Comparison of ENCODE assay signal across 2 cellular contexts in the genomic region with DNA sequence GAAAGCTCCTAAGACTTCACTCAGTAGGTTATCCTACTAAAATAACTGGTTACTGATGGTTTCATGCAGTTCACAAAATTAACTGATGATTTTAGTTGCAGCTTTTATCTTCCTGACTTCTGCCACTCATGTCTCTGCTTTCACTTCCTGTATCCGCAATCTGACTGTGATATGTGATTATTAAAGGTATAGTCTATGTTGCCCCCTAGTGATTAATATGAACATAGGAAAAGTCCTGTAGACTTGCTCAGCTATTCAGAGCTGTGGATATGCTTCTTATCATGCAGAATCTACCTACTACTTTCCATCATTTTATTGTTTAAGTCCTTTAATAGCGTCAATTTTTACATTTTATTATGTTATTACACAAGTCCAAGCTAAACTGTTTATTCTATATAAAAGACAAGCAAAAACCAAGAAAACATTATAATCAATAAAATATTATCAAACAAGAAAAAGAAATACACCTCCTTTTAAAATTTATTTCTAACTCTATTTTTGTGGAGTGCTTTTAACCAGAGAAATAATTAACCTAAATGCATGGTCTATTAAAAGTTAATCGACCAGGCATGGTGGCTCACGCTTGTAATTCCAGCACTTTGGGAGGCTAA.
TF ChIP-seq lines count a peak whose summit lies in the region.

No MANE protein-coding gene starts in this region.

TF ChIP-seq in Ishikawa, 13 proteins besides CTCF, POLR2A, EP300 and RAD21:
- TF ChIP-seq ZBTB7A (IDR thresholded peaks at IDR 0.05; ENCODE audit: low read depth) (no peak), EGR1 (IDR thresholded peaks at IDR 0.05) (no peak), NFIC (IDR thresholded peaks at IDR 0.05) (no peak), YY1 (IDR thresholded peaks at IDR 0.05; ENCODE audit: low read depth) (no peak), TAF1 (IDR thresholded peaks at IDR 0.05; ENCODE audit: low read depth) (no peak), FOXM1 (IDR thresholded peaks at IDR 0.05; ENCODE audit: borderline replicate concordance, low read depth) (no peak), TCF12 (IDR thresholded peaks at IDR 0.05; ENCODE audit: low read depth) (no peak), CREB1 (IDR thresholded peaks at IDR 0.05; ENCODE audit: low read depth) (no peak), TEAD4 (IDR thresholded peaks at IDR 0.05) (no peak)
- TF ChIP-seq, protein P1, sequence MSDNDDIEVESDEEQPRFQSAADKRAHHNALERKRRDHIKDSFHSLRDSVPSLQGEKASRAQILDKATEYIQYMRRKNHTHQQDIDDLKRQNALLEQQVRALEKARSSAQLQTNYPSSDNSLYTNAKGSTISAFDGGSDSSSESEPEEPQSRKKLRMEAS (IDR thresholded peaks at IDR 0.05): no peak

TF ChIP-seq in H1, 55 proteins besides CTCF, POLR2A, EP300 and RAD21:
- TF ChIP-seq, protein P2, sequence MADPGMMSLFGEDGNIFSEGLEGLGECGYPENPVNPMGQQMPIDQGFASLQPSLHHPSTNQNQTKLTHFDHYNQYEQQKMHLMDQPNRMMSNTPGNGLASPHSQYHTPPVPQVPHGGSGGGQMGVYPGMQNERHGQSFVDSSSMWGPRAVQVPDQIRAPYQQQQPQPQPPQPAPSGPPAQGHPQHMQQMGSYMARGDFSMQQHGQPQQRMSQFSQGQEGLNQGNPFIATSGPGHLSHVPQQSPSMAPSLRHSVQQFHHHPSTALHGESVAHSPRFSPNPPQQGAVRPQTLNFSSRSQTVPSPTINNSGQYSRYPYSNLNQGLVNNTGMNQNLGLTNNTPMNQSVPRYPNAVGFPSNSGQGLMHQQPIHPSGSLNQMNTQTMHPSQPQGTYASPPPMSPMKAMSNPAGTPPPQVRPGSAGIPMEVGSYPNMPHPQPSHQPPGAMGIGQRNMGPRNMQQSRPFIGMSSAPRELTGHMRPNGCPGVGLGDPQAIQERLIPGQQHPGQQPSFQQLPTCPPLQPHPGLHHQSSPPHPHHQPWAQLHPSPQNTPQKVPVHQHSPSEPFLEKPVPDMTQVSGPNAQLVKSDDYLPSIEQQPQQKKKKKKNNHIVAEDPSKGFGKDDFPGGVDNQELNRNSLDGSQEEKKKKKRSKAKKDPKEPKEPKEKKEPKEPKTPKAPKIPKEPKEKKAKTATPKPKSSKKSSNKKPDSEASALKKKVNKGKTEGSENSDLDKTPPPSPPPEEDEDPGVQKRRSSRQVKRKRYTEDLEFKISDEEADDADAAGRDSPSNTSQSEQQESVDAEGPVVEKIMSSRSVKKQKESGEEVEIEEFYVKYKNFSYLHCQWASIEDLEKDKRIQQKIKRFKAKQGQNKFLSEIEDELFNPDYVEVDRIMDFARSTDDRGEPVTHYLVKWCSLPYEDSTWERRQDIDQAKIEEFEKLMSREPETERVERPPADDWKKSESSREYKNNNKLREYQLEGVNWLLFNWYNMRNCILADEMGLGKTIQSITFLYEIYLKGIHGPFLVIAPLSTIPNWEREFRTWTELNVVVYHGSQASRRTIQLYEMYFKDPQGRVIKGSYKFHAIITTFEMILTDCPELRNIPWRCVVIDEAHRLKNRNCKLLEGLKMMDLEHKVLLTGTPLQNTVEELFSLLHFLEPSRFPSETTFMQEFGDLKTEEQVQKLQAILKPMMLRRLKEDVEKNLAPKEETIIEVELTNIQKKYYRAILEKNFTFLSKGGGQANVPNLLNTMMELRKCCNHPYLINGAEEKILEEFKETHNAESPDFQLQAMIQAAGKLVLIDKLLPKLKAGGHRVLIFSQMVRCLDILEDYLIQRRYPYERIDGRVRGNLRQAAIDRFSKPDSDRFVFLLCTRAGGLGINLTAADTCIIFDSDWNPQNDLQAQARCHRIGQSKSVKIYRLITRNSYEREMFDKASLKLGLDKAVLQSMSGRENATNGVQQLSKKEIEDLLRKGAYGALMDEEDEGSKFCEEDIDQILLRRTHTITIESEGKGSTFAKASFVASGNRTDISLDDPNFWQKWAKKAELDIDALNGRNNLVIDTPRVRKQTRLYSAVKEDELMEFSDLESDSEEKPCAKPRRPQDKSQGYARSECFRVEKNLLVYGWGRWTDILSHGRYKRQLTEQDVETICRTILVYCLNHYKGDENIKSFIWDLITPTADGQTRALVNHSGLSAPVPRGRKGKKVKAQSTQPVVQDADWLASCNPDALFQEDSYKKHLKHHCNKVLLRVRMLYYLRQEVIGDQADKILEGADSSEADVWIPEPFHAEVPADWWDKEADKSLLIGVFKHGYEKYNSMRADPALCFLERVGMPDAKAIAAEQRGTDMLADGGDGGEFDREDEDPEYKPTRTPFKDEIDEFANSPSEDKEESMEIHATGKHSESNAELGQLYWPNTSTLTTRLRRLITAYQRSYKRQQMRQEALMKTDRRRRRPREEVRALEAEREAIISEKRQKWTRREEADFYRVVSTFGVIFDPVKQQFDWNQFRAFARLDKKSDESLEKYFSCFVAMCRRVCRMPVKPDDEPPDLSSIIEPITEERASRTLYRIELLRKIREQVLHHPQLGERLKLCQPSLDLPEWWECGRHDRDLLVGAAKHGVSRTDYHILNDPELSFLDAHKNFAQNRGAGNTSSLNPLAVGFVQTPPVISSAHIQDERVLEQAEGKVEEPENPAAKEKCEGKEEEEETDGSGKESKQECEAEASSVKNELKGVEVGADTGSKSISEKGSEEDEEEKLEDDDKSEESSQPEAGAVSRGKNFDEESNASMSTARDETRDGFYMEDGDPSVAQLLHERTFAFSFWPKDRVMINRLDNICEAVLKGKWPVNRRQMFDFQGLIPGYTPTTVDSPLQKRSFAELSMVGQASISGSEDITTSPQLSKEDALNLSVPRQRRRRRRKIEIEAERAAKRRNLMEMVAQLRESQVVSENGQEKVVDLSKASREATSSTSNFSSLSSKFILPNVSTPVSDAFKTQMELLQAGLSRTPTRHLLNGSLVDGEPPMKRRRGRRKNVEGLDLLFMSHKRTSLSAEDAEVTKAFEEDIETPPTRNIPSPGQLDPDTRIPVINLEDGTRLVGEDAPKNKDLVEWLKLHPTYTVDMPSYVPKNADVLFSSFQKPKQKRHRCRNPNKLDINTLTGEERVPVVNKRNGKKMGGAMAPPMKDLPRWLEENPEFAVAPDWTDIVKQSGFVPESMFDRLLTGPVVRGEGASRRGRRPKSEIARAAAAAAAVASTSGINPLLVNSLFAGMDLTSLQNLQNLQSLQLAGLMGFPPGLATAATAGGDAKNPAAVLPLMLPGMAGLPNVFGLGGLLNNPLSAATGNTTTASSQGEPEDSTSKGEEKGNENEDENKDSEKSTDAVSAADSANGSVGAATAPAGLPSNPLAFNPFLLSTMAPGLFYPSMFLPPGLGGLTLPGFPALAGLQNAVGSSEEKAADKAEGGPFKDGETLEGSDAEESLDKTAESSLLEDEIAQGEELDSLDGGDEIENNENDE (IDR thresholded peaks at IDR 0.05; ENCODE audit: insufficient replicate concordance, low read length): no peak
